In the genomic region with DNA sequence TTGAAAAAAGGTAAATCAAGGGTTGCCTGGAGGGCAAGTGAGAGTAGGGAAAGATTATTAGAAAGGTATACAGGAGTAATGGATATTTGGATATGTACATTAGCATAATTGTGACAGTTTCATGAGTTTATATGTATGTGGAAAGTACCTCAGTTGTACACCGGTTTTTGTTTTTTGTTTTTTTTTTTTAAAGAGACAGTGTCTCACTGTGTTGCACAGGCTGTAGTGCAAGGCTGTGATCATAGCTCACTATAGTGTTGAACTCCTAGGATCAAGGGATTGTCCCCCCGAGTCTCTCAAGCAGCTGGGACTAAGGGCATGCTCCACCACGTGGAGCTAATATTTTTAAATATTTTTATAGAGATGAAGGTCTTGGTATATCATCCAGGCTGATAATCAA, we compare ENCODE assay signal across 13 cellular contexts. TPM values are rescaled to one million over a fixed set of nuclear protein-coding genes. Genes with fewer than 3 reads are reported as not detected.
DNase-seq lines count a peak whose midpoint lies in the region; ATAC-seq lines count a peak whose summit lies in the region.
"Had no signal": no experiment of that assay in that cellular context is flagged by ENCODE, and none has a peak within 500 bp of the region (broad histone marks: within the 10 kb centered on the region; RNA-seq: fewer than 3 reads in every experiment).

No MANE protein-coding gene starts in this region.

- H3K27me3 Mint-ChIP-seq in T-helper 1 cell treated with Interleukin-12 subunit alpha and Interleukin-12 subunit beta and Interleukin-4 antibody, amounts not matched to agents 30 μg/mL and 1 μg/mL, for 36 hours (ENCODE audit: low read depth): peaks cover 4% of the 10 kb centered on the region
- no peaks in the 10 kb centered on the region for H3K27me3 Mint-ChIP-seq in activated CD4-positive, alpha-beta T cell treated with anti-CD3 and anti-CD28 coated beads, Interleukin-2, amount 10 ng/mL, durations not matched to agents 7 days and 5 days

- POLR2A ChIA-PET in activated CD4-positive, alpha-beta T cell treated with anti-CD3 and anti-CD28 coated beads, Interleukin-2, amount 10 ng/mL, durations not matched to agents 7 days and 5 days (lab: Charles Lee): no interaction called here

- ATAC-seq in GM18909 (IDR thresholded peaks at IDR 0.05; ENCODE audit: poor library complexity, unreplicated experiment) (peak; percentile 31), GM21619 (IDR thresholded peaks at IDR 0.05; ENCODE audit: unreplicated experiment) (peak; percentile 10), HG03064 (IDR thresholded peaks at IDR 0.05; ENCODE audit: low read depth, unreplicated experiment) (peak; percentile 5)

- no peaks in the 10 kb centered on the region for H3K9me3 Mint-ChIP-seq in T-helper 1 cell treated with Interleukin-12 subunit alpha and Interleukin-12 subunit beta and Interleukin-4 antibody, amounts not matched to agents 30 μg/mL and 1 μg/mL, for 36 hours
- H3K9me3 Mint-ChIP-seq in activated CD4-positive, alpha-beta T cell treated with anti-CD3 and anti-CD28 coated beads, Interleukin-2, amount 10 ng/mL, durations not matched to agents 7 days and 5 days: no peaks in the 10 kb centered on the region

- H3K4me1 Mint-ChIP-seq in T-helper 1 cell treated with Interleukin-12 subunit alpha and Interleukin-12 subunit beta and Interleukin-4 antibody, amounts not matched to agents 30 μg/mL and 1 μg/mL, for 36 hours (ENCODE audit: low read depth): peaks cover 16% of the 10 kb centered on the region
- H3K4me1 Mint-ChIP-seq in activated CD4-positive, alpha-beta T cell treated with anti-CD3 and anti-CD28 coated beads, Interleukin-2, amount 10 ng/mL, durations not matched to agents 7 days and 5 days: peaks cover 7% of the 10 kb centered on the region

- H3K4me3 Mint-ChIP-seq in T-helper 1 cell treated with Interleukin-12 subunit alpha and Interleukin-12 subunit beta and Interleukin-4 antibody, amounts not matched to agents 30 μg/mL and 1 μg/mL, for 36 hours: no peak overlapping the region
- H3K4me3 Mint-ChIP-seq in activated CD4-positive, alpha-beta T cell treated with anti-CD3 and anti-CD28 coated beads, Interleukin-2, amount 10 ng/mL, durations not matched to agents 7 days and 5 days: no peak overlapping the region

- peaks cover 8% of the 10 kb centered on the region for H3K36me3 Mint-ChIP-seq in T-helper 1 cell treated with Interleukin-12 subunit alpha and Interleukin-12 subunit beta and Interleukin-4 antibody, amounts not matched to agents 30 μg/mL and 1 μg/mL, for 36 hours (ENCODE audit: low read depth)
- H3K36me3 Mint-ChIP-seq in activated CD4-positive, alpha-beta T cell treated with anti-CD3 and anti-CD28 coated beads, Interleukin-2, amount 10 ng/mL, durations not matched to agents 7 days and 5 days (ENCODE audit: low read depth): no peaks in the 10 kb centered on the region

- H3K27ac Mint-ChIP-seq in T-helper 1 cell treated with Interleukin-12 subunit alpha and Interleukin-12 subunit beta and Interleukin-4 antibody, amounts not matched to agents 30 μg/mL and 1 μg/mL, for 36 hours: peak overlapping the region; percentile 58
- no peak overlapping the region for H3K27ac Mint-ChIP-seq in activated CD4-positive, alpha-beta T cell treated with anti-CD3 and anti-CD28 coated beads, Interleukin-2, amount 10 ng/mL, durations not matched to agents 7 days and 5 days

- CTCF ChIA-PET in activated CD4-positive, alpha-beta T cell treated with anti-CD3 and anti-CD28 coated beads, Interleukin-2, amount 10 ng/mL, durations not matched to agents 7 days and 5 days (lab: Charles Lee): no interaction called here

- DNase-seq in NCI-H526 treated with DMSO at 0.1 percent for 48 hours (lab: John Stamatoyannopoulos, UW): no peak
- no peak for DNase-seq in stimulated activated CD8-positive, alpha-beta memory T cell treated with anti-CD3 and anti-CD28 coated beads, Interleukin-4, amount 100 ng/mL, for 48 hours
- DNase-seq in activated CD4-positive, alpha-beta T cell treated with anti-CD3 and anti-CD28 coated beads, Interleukin-2, amount 10 ng/mL, durations not matched to agents 7 days and 5 days: no peak
- no peak for DNase-seq in NCI-H510A (lab: John Stamatoyannopoulos, UW)
- DNase-seq: activated T-cell treated with anti-CD3 and anti-CD28 coated beads for 4 hours; C1 segment of cervical spinal cord; effector CD8-positive, alpha-beta T cell; head of caudate nucleus; RPMI8226 had no signal

RNA-seq across cellular contexts. Expression of gene HPGD, which starts 15.3 kb away (rescaled TPM):
- total RNA-seq in activated CD4-positive, alpha-beta T cell treated with anti-CD3 and anti-CD28 coated beads, Interleukin-2, amount 10 ng/mL, durations not matched to agents 7 days and 5 days: 1 to 10 TPM; 7.3 to 9.3 TPM
